ENCODE assay signal across 8 cellular contexts in genomic region chr6:164109770-164110140, GRCh38.
DNase-seq lines count a peak whose midpoint lies in the region; ATAC-seq, FAIRE-seq and TF ChIP-seq lines count a peak whose summit lies in the region.

No MANE protein-coding gene starts in this region.

- H3K27me3 ChIP-seq in DOHH2 (ENCODE audit: control insufficient read depth, low read length) (no peaks in the 10 kb centered on the region), endothelial cell of umbilical vein (ENCODE audit: control insufficient read depth in 2 of 2, insufficient read depth in 2 of 2, low read length in 2 of 2) (no peaks in the 10 kb centered on the region), neural cell (ENCODE audit: insufficient read depth, low read depth, low read length) (no peaks in the 10 kb centered on the region)

- no peak for TF ChIP-seq EP300 in neural cell (conservative IDR thresholded peaks at IDR 0.05; ENCODE audit: poor library complexity, severe bottlenecking)

- H3K4me3 ChIP-seq in DOHH2 (ENCODE audit: low read length), result no peak overlapping the region
- no peak overlapping the region for H3K4me3 ChIP-seq in endothelial cell of umbilical vein (replicated peaks in 1 of 3; ENCODE audit: insufficient read depth in 1 of 3, low read depth in 1 of 3, low read length in 3 of 3)
- no peak overlapping the region for H3K4me3 ChIP-seq in neural cell (ENCODE audit: low read length)

- H3K9me3 ChIP-seq in DOHH2 (ENCODE audit: control insufficient read depth, insufficient read depth, low read length) (no peaks in the 10 kb centered on the region), endothelial cell of umbilical vein (replicated peaks; ENCODE audit: control insufficient read depth, insufficient read depth, low read length) (no peaks in the 10 kb centered on the region), neural cell (ENCODE audit: low read length) (no peaks in the 10 kb centered on the region)

- DNase-seq in NCI-H2029 treated with DMSO at 0.1 percent for 48 hours (lab: John Stamatoyannopoulos, UW) (peak; percentile 36), endothelial cell of umbilical vein (ENCODE audit: low read depth, low spot score) (peak; percentile 45), pons (ENCODE audit: low spot score) (no peak), RCC 7860 (ENCODE audit: low spot score) (no peak), NCI-H1048 (lab: John Stamatoyannopoulos, UW) (no peak)

- H3K9ac ChIP-seq in endothelial cell of umbilical vein (replicated peaks; ENCODE audit: extremely low read depth, insufficient read depth, low read length) (no peak overlapping the region), neural cell (ENCODE audit: low read length) (no peak overlapping the region)

- H2AFZ ChIP-seq in endothelial cell of umbilical vein (ENCODE audit: low read depth, low read length) (no peak overlapping the region), neural cell (ENCODE audit: low read depth, low read length) (no peak overlapping the region)

- no peak overlapping the region for H3K27ac ChIP-seq in DOHH2 (ENCODE audit: low read depth, low read length)
- no peak overlapping the region for H3K27ac ChIP-seq in endothelial cell of umbilical vein (ENCODE audit: insufficient read depth, low read depth, low read length)
- H3K27ac ChIP-seq in neural cell (ENCODE audit: low read length), result no peak overlapping the region

- no peak for ATAC-seq in HG02938 (IDR thresholded peaks at IDR 0.05; ENCODE audit: unreplicated experiment)

- no peak for TF ChIP-seq POLR2A in endothelial cell of umbilical vein (IDR thresholded peaks at IDR 0.05; ENCODE audit: low read depth, low read length)

- no peak for TF ChIP-seq RAD21 in neural cell (conservative IDR thresholded peaks at IDR 0.05)

- no peaks in the 10 kb centered on the region for H3K4me1 ChIP-seq in DOHH2 (ENCODE audit: control insufficient read depth, low read length)
- peaks cover 6% of the 10 kb centered on the region for H3K4me1 ChIP-seq in endothelial cell of umbilical vein (ENCODE audit: control insufficient read depth, extremely low read depth, insufficient read depth, low read length)

- no peak for FAIRE-seq in endothelial cell of umbilical vein (lab: Jason Lieb, UNC)
- no peak for FAIRE-seq in RCC 7860 (lab: Jason Lieb, UNC)

- H3K79me2 ChIP-seq in DOHH2 (ENCODE audit: control insufficient read depth, low read length) (no peaks in the 10 kb centered on the region), endothelial cell of umbilical vein (ENCODE audit: control insufficient read depth, insufficient read depth, low read length) (no peaks in the 10 kb centered on the region), neural cell (replicated peaks; ENCODE audit: insufficient read depth, low read length) (no peaks in the 10 kb centered on the region)

- H3K9me1 ChIP-seq in endothelial cell of umbilical vein (replicated peaks; ENCODE audit: control insufficient read depth, extremely low read depth, insufficient read depth, low read length), result no peaks in the 10 kb centered on the region

- no peaks in the 10 kb centered on the region for H3K9me2 ChIP-seq in DOHH2 (replicated peaks; ENCODE audit: control insufficient read depth, low read length)
- H3K9me2 ChIP-seq in neural cell (ENCODE audit: insufficient read depth, low read length), result no peaks in the 10 kb centered on the region

- CTCF ChIA-PET in endothelial cell of umbilical vein (lab: Charles Lee), result interaction anchor here (0.6 to 2.9 kb wide), 34 partner anchors 10 to 929 kb away, joined by 3 to 36 read pairs (median 4); no protein-coding TSS in a partner anchor

- TF ChIP-seq CTCF in DOHH2 (IDR thresholded peaks at IDR 0.05; ENCODE audit: low read depth, low read length, poor library complexity, severe bottlenecking), result peak; percentile 26
- peak; percentile 53 to 59 for TF ChIP-seq CTCF in endothelial cell of umbilical vein (IDR thresholded peaks at IDR 0.05; ENCODE audit: extremely low read depth in 1 of 2, insufficient read depth in 1 of 2, low read depth in 1 of 2, low read length in 2 of 2)
- peak; percentile 9 for TF ChIP-seq CTCF in neural cell (IDR thresholded peaks at IDR 0.05; ENCODE audit: poor library complexity, severe bottlenecking)

- intact Hi-C loops in endothelial cell of umbilical vein (cut with micrococcal nuclease), result loop anchor here (1.0 to 5.0 kb wide), 5 partner anchors 11 to 1252 kb away; no protein-coding TSS in a partner anchor

- H3F3A ChIP-seq in DOHH2 (ENCODE audit: control insufficient read depth, insufficient read depth), result no peaks in the 10 kb centered on the region
- no peaks in the 10 kb centered on the region for H3F3A ChIP-seq in neural cell (ENCODE audit: insufficient read depth, low read length, poor library complexity, severe bottlenecking)

- H4K20me1 ChIP-seq in DOHH2 (ENCODE audit: control insufficient read depth, insufficient read depth, low read depth, low read length) (no peaks in the 10 kb centered on the region), endothelial cell of umbilical vein (replicated peaks; ENCODE audit: control insufficient read depth, extremely low read depth, insufficient read depth, low read length) (no peaks in the 10 kb centered on the region), neural cell (ENCODE audit: insufficient read depth) (no peaks in the 10 kb centered on the region)

- POLR2A ChIA-PET in endothelial cell of umbilical vein (lab: Charles Lee), result interaction anchor here (0.6 kb wide), 1 partner anchor 12 kb away, joined by 3 read pairs; no protein-coding TSS in a partner anchor

- dilution Hi-C loops in endothelial cell of umbilical vein (cut with MboI; ENCODE audit: extremely low pct_ligation_motif_present, low sequenced_read_pairs), result no loop called here

- H3K36me3 ChIP-seq in DOHH2 (ENCODE audit: control insufficient read depth, low read length) (no peaks in the 10 kb centered on the region), endothelial cell of umbilical vein (ENCODE audit: control insufficient read depth in 2 of 2, extremely low read depth in 1 of 2, insufficient read depth in 2 of 2, low read length in 2 of 2) (no peaks in the 10 kb centered on the region), neural cell (ENCODE audit: insufficient read depth, low read length) (no peaks in the 10 kb centered on the region)

- H3K4me2 ChIP-seq in DOHH2 (ENCODE audit: low read length) (no peak overlapping the region), endothelial cell of umbilical vein (ENCODE audit: insufficient read depth, low read length) (peak overlapping the region; percentile 23), neural cell (ENCODE audit: low read length) (no peak overlapping the region)

- no TSS peak for BruUV-seq in endothelial cell of umbilical vein (replicated peaks; lab: Mats Ljungman, UMichigan)

TF ChIP-seq in endothelial cell of umbilical vein, 7 proteins besides CTCF, POLR2A, EP300 and RAD21:
- TF ChIP-seq FOS (IDR thresholded peaks at IDR 0.05; ENCODE audit: borderline replicate concordance, insufficient read depth, low read length) (no peak), MAX (IDR thresholded peaks at IDR 0.05; ENCODE audit: insufficient read depth, insufficient read length) (no peak), JUN (IDR thresholded peaks at IDR 0.05; ENCODE audit: borderline replicate concordance, insufficient read depth, insufficient read length, low read depth) (no peak), GATA2 (IDR thresholded peaks at IDR 0.05; ENCODE audit: insufficient read depth, insufficient read length, low read depth, low read length) (no peak), EZH2 (IDR thresholded peaks at IDR 0.05; ENCODE audit: borderline replicate concordance, low read depth, low read length, severe bottlenecking) (no peak), POLR2AphosphoS5 (IDR thresholded peaks at IDR 0.05; ENCODE audit: insufficient read depth, low read depth, low read length) (no peak), MYC (IDR thresholded peaks at IDR 0.05; ENCODE audit: low read depth, low read length) (no peak)

TF ChIP-seq in neural cell, 6 proteins besides CTCF, POLR2A, EP300 and RAD21:
- TF ChIP-seq MXI1 (conservative IDR thresholded peaks at IDR 0.05; ENCODE audit: poor library complexity, severe bottlenecking) (no peak), TAF1 (IDR thresholded peaks at IDR 0.05; ENCODE audit: low read depth) (no peak)

Comparison
In these comparisons a context has a peak if more than half of its experiments do, and no peak if none do; other contexts are left out.
1. DNase-seq: peak in NCI-H2029 treated with DMSO at 0.1 percent for 48 hours (single experiment) and endothelial cell of umbilical vein (single experiment); none in pons (single experiment), RCC 7860 (single experiment) and NCI-H1048 (single experiment).
2. Peak in every context shown above with its lines, with median percentiles within 50 percentile points of each other: CTCF ChIP-seq.